Comparison of ENCODE assay signal across 1 cellular context in the genomic region with DNA sequence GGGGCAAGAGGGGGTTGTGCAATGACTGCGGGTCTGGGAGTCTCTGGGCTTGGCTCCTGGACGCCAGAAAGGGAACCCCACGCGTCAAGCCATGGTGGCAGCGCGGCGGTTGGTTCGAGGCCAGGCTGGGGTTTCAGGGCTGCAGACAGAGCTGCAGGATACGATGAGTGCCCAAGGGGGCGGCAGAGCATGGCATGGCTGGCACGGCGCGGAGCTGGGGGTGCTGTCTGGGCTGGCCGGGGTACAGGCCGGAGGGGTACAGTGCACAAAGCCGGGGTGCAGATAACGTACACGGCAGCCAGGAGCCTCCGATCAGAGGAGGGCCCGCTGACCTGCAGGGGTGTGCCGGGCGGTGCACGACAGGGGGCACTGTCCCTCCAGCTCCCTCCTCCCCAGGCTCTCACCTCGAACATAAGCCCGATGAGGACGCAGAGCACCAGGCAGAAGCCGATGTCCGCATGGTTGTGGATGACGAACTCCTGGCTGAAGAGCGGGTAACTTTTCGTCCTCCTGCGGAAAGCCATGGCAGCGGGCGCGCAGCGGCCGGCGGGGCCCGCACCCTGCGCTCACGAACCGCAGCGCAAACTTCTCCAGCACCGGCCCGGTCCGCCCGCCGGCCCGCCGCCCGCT.
TF ChIP-seq lines count a peak whose summit lies in the region.

No MANE protein-coding gene starts in this region.

TF ChIP-seq in K562, 482 proteins besides CTCF, POLR2A, EP300 and RAD21 (continued from another document and continues in another):
- peak in 1 of 2 experiments; percentile 83; a peak in 2 of 3 replicates for TF ChIP-seq CBX3 (IDR thresholded peaks at IDR 0.05; ENCODE audit: borderline replicate concordance in 1 of 2, low read length in 2 of 2)
- no peak for TF ChIP-seq ZNF274 (IDR thresholded peaks at IDR 0.05; ENCODE audit: borderline replicate concordance, low read depth, low read length)
- TF ChIP-seq ZBED1 (IDR thresholded peaks at IDR 0.05) = 0 out of 2 replicates have a peak, but pooled peaks have one; percentile 54
- TF ChIP-seq RNF2 (IDR thresholded peaks at IDR 0.05) = peak; percentile 22; the same call in 1 of the 2 replicates
- TF ChIP-seq DEAF1 (CRISPR knock-in tag; IDR thresholded peaks at IDR 0.05) = peak; percentile 50
- peak; percentile 32; the same call in 1 of the 2 replicates for TF ChIP-seq ETV1 (tag; conservative IDR thresholded peaks at IDR 0.05; ENCODE audit: low read depth)
- TF ChIP-seq POU5F1 (IDR thresholded peaks at IDR 0.05; ENCODE audit: borderline replicate concordance, low read depth, low read length, partially characterized antibody) = no peak
- TF ChIP-seq STAT5B (CRISPR knock-in tag; IDR thresholded peaks at IDR 0.05) = no peak
- TF ChIP-seq NR3C1 (CRISPR knock-in tag; IDR thresholded peaks at IDR 0.05) = 0 out of 2 replicates have a peak, but pooled peaks have one; percentile 23
- TF ChIP-seq HDAC1 (IDR thresholded peaks at IDR 0.05) = peak in 1 of 2 experiments; percentile 20; a peak in 1 of 4 replicates
- peak; percentile 58 for TF ChIP-seq CCNT2 (IDR thresholded peaks at IDR 0.05; ENCODE audit: borderline replicate concordance, extremely low read depth, insufficient read length, low read depth, low read length)
- TF ChIP-seq, protein P1, sequence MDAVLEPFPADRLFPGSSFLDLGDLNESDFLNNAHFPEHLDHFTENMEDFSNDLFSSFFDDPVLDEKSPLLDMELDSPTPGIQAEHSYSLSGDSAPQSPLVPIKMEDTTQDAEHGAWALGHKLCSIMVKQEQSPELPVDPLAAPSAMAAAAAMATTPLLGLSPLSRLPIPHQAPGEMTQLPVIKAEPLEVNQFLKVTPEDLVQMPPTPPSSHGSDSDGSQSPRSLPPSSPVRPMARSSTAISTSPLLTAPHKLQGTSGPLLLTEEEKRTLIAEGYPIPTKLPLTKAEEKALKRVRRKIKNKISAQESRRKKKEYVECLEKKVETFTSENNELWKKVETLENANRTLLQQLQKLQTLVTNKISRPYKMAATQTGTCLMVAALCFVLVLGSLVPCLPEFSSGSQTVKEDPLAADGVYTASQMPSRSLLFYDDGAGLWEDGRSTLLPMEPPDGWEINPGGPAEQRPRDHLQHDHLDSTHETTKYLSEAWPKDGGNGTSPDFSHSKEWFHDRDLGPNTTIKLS (IDR thresholded peaks at IDR 0.05; ENCODE audit: borderline replicate concordance, low read depth) = peak; percentile 43; the same call in 1 of the 2 replicates
- TF ChIP-seq, protein P2, sequence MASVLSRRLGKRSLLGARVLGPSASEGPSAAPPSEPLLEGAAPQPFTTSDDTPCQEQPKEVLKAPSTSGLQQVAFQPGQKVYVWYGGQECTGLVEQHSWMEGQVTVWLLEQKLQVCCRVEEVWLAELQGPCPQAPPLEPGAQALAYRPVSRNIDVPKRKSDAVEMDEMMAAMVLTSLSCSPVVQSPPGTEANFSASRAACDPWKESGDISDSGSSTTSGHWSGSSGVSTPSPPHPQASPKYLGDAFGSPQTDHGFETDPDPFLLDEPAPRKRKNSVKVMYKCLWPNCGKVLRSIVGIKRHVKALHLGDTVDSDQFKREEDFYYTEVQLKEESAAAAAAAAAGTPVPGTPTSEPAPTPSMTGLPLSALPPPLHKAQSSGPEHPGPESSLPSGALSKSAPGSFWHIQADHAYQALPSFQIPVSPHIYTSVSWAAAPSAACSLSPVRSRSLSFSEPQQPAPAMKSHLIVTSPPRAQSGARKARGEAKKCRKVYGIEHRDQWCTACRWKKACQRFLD (CRISPR knock-in tag; IDR thresholded peaks at IDR 0.05) = peak; percentile 39; the same call in 1 of the 2 replicates
- TF ChIP-seq ZNF224 (CRISPR knock-in tag; IDR thresholded peaks at IDR 0.05) = 0 out of 2 replicates have a peak, but pooled peaks have one; percentile 31
- peak; percentile 86 for TF ChIP-seq TRIM28 (IDR thresholded peaks at IDR 0.05)
- peak; percentile 83 for TF ChIP-seq CHD1 (IDR thresholded peaks at IDR 0.05; ENCODE audit: low read length)
- peak; percentile 14; the same call in 1 of the 2 replicates for TF ChIP-seq HCFC1 (IDR thresholded peaks at IDR 0.05; ENCODE audit: low read depth, low read length)
- TF ChIP-seq ZNF431 (CRISPR knock-in tag; IDR thresholded peaks at IDR 0.05) = 0 out of 2 replicates have a peak, but pooled peaks have one; percentile 23
- peak; percentile 41; the same call in 1 of the 2 replicates for TF ChIP-seq SP1 (CRISPR knock-in tag; IDR thresholded peaks at IDR 0.05)
- 0 out of 2 replicates have a peak, but pooled peaks have one; percentile 11 for TF ChIP-seq CREB1 (IDR thresholded peaks at IDR 0.05)
- TF ChIP-seq CREB1 (CRISPR knock-in tag; IDR thresholded peaks at IDR 0.05) = no peak
- 0 out of 2 replicates have a peak, but pooled peaks have one; percentile 59 for TF ChIP-seq SREBF2 (CRISPR knock-in tag; IDR thresholded peaks at IDR 0.05)
- peak; percentile 67 for TF ChIP-seq GTF3C2 (IDR thresholded peaks at IDR 0.05; ENCODE audit: borderline replicate concordance, extremely low read depth, insufficient read length)
- peak; percentile 68 for TF ChIP-seq KLF13 (tag; IDR thresholded peaks at IDR 0.05; ENCODE audit: borderline replicate concordance, low read depth)
- TF ChIP-seq XRCC5 (IDR thresholded peaks at IDR 0.05; ENCODE audit: low read depth, low read length) = 0 out of 2 replicates have a peak, but pooled peaks have one; percentile 27
- peak in 1 of 2 experiments; percentile 54; a peak in 3 of 4 replicates for TF ChIP-seq MAZ (CRISPR knock-in tag; conservative IDR thresholded peaks at IDR 0.05 in 1 of 2, IDR thresholded peaks at IDR 0.05 in 1 of 2)
- TF ChIP-seq ZNF263 (CRISPR knock-in tag; IDR thresholded peaks at IDR 0.05; ENCODE audit: borderline replicate concordance) = peak; percentile 93
- TF ChIP-seq RCOR1 (IDR thresholded peaks at IDR 0.05; ENCODE audit: borderline replicate concordance in 1 of 2, low read depth in 2 of 2, low read length in 2 of 2) = 0 out of 4 replicates have a peak, but pooled peaks of 1 of the 2 experiments have one; percentile 26
- TF ChIP-seq ZNF175 (CRISPR knock-in tag; IDR thresholded peaks at IDR 0.05; ENCODE audit: low read depth) = peak; percentile 13; the same call in 1 of the 2 replicates
- peak; percentile 17 to 51; a peak in 2 of 4 replicates for TF ChIP-seq MNT (conservative IDR thresholded peaks at IDR 0.05)
- no peak for TF ChIP-seq ZNF24 (IDR thresholded peaks at IDR 0.05)
- TF ChIP-seq HDAC8 (tag; IDR thresholded peaks at IDR 0.05) = 0 out of 2 replicates have a peak, but pooled peaks have one; percentile 31
- peak; percentile 65 for TF ChIP-seq SAP30 (IDR thresholded peaks at IDR 0.05; ENCODE audit: borderline replicate concordance, insufficient read depth, low read depth, low read length, poor library complexity, severe bottlenecking)
- TF ChIP-seq, protein P3, sequence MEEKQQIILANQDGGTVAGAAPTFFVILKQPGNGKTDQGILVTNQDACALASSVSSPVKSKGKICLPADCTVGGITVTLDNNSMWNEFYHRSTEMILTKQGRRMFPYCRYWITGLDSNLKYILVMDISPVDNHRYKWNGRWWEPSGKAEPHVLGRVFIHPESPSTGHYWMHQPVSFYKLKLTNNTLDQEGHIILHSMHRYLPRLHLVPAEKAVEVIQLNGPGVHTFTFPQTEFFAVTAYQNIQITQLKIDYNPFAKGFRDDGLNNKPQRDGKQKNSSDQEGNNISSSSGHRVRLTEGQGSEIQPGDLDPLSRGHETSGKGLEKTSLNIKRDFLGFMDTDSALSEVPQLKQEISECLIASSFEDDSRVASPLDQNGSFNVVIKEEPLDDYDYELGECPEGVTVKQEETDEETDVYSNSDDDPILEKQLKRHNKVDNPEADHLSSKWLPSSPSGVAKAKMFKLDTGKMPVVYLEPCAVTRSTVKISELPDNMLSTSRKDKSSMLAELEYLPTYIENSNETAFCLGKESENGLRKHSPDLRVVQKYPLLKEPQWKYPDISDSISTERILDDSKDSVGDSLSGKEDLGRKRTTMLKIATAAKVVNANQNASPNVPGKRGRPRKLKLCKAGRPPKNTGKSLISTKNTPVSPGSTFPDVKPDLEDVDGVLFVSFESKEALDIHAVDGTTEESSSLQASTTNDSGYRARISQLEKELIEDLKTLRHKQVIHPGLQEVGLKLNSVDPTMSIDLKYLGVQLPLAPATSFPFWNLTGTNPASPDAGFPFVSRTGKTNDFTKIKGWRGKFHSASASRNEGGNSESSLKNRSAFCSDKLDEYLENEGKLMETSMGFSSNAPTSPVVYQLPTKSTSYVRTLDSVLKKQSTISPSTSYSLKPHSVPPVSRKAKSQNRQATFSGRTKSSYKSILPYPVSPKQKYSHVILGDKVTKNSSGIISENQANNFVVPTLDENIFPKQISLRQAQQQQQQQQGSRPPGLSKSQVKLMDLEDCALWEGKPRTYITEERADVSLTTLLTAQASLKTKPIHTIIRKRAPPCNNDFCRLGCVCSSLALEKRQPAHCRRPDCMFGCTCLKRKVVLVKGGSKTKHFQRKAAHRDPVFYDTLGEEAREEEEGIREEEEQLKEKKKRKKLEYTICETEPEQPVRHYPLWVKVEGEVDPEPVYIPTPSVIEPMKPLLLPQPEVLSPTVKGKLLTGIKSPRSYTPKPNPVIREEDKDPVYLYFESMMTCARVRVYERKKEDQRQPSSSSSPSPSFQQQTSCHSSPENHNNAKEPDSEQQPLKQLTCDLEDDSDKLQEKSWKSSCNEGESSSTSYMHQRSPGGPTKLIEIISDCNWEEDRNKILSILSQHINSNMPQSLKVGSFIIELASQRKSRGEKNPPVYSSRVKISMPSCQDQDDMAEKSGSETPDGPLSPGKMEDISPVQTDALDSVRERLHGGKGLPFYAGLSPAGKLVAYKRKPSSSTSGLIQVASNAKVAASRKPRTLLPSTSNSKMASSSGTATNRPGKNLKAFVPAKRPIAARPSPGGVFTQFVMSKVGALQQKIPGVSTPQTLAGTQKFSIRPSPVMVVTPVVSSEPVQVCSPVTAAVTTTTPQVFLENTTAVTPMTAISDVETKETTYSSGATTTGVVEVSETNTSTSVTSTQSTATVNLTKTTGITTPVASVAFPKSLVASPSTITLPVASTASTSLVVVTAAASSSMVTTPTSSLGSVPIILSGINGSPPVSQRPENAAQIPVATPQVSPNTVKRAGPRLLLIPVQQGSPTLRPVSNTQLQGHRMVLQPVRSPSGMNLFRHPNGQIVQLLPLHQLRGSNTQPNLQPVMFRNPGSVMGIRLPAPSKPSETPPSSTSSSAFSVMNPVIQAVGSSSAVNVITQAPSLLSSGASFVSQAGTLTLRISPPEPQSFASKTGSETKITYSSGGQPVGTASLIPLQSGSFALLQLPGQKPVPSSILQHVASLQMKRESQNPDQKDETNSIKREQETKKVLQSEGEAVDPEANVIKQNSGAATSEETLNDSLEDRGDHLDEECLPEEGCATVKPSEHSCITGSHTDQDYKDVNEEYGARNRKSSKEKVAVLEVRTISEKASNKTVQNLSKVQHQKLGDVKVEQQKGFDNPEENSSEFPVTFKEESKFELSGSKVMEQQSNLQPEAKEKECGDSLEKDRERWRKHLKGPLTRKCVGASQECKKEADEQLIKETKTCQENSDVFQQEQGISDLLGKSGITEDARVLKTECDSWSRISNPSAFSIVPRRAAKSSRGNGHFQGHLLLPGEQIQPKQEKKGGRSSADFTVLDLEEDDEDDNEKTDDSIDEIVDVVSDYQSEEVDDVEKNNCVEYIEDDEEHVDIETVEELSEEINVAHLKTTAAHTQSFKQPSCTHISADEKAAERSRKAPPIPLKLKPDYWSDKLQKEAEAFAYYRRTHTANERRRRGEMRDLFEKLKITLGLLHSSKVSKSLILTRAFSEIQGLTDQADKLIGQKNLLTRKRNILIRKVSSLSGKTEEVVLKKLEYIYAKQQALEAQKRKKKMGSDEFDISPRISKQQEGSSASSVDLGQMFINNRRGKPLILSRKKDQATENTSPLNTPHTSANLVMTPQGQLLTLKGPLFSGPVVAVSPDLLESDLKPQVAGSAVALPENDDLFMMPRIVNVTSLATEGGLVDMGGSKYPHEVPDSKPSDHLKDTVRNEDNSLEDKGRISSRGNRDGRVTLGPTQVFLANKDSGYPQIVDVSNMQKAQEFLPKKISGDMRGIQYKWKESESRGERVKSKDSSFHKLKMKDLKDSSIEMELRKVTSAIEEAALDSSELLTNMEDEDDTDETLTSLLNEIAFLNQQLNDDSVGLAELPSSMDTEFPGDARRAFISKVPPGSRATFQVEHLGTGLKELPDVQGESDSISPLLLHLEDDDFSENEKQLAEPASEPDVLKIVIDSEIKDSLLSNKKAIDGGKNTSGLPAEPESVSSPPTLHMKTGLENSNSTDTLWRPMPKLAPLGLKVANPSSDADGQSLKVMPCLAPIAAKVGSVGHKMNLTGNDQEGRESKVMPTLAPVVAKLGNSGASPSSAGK (IDR thresholded peaks at IDR 0.05) = peak; percentile 63
